In the genomic region with DNA sequence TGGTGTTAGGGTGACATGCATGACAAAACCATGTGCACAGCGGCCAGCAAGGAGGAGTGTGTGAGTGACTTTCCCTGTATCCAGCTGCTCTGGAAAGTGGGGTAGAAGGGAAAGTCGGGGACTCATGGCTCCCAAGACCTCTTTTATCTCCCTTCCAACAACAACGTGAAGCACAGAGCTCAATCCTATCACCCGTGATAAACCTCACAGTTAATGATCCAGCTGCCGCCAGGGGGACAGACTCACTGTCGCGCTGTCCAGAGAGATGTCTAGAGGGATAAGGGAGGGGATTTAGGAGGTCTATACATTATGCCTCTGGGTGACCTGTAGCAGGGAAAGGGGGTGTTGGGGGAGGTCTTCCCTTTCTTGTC, we compare ENCODE assay signal across 12 cellular contexts.
A peak's percentile ranks its signal among the peaks of the same experiment; 100 is the strongest.
DNase-seq lines count a peak whose midpoint lies in the region; ATAC-seq and TF ChIP-seq lines count a peak whose summit lies in the region.
"Had no signal": no experiment of that assay in that cellular context is flagged by ENCODE, and none has a peak within 500 bp of the region (broad histone marks: within the 10 kb centered on the region; RNA-seq: fewer than 3 reads in every experiment).

No MANE protein-coding gene starts in this region.

- intact Hi-C loops in Right ventricle myocardium superior (cut with DNase I) = no loop called here

- H3K27me3 ChIP-seq in cardiac muscle cell (no peaks in the 10 kb centered on the region), hepatocyte (no peaks in the 10 kb centered on the region)
- H3K27me3 ChIP-seq: ascending aorta, right atrium auricular region, upper lobe of left lung had no signal

- TF ChIP-seq CTCF in cardiac muscle cell (IDR thresholded peaks at IDR 0.05; ENCODE audit: low read depth, low read length) (peak; percentile 44), WI38 (IDR thresholded peaks at IDR 0.05; ENCODE audit: low read depth, low read length) (peak; percentile 18; the same call in 1 of the 2 replicates), hepatocyte (IDR thresholded peaks at IDR 0.05; ENCODE audit: poor library complexity) (peak; percentile 14)

- H3K4me3 ChIP-seq in cardiac muscle cell = no peak overlapping the region
- H3K4me3 ChIP-seq in WI38 (ENCODE audit: low read depth, low read length) = no peak overlapping the region
- no peak overlapping the region for H3K4me3 ChIP-seq in hepatocyte
- H3K4me3 ChIP-seq: ascending aorta, right atrium auricular region, upper lobe of left lung had no signal

- ATAC-seq in Right ventricle myocardium superior (ENCODE audit: poor library complexity) (no peak), HG03460 (IDR thresholded peaks at IDR 0.05; ENCODE audit: unreplicated experiment) (no peak), GM21447 (IDR thresholded peaks at IDR 0.05; ENCODE audit: unreplicated experiment) (no peak)

- H3K9me3 ChIP-seq in cardiac muscle cell (ENCODE audit: low read depth) = no peaks in the 10 kb centered on the region
- no peaks in the 10 kb centered on the region for H3K9me3 ChIP-seq in hepatocyte (ENCODE audit: low read depth)
- H3K9me3 ChIP-seq: ascending aorta, right atrium auricular region, upper lobe of left lung had no signal

- 49% methylated on average over 7 of the region's 7 CpGs for WGBS in hepatocyte (ENCODE audit: low lambda C conversion rate, missing lambda C conversion rate)

- H3K36me3 ChIP-seq in cardiac muscle cell (no peaks in the 10 kb centered on the region), hepatocyte (replicated peaks; ENCODE audit: insufficient read depth, low read depth) (no peaks in the 10 kb centered on the region)
- H3K36me3 ChIP-seq: ascending aorta, right atrium auricular region, upper lobe of left lung had no signal

- DNase-seq in cardiac muscle cell (ENCODE audit: low read depth in 1 of 2, low spot score in 1 of 2) (no peak), Right ventricle myocardium superior (no peak), hepatocyte (ENCODE audit: low spot score) (no peak), EL (no peak), RKO (ENCODE audit: low spot score) (no peak)
- DNase-seq: NCI-H1436 treated with DMSO at 0.1 percent for 48 hours, upper lobe of left lung had no signal

- peaks cover 27% of the 10 kb centered on the region for H3K4me1 ChIP-seq in cardiac muscle cell (ENCODE audit: low read depth)
- peaks cover 17% of the 10 kb centered on the region for H3K4me1 ChIP-seq in hepatocyte (ENCODE audit: insufficient read depth)
- H3K4me1 ChIP-seq: ascending aorta, right atrium auricular region had no signal

- no peak overlapping the region for H3K4me2 ChIP-seq in hepatocyte

- H3K27ac ChIP-seq in cardiac muscle cell (peak overlapping the region; percentile 1), hepatocyte (peak overlapping the region; percentile 75)
- H3K27ac ChIP-seq: ascending aorta, right atrium auricular region had no signal

- H3K9me2 ChIP-seq in hepatocyte (replicated peaks; ENCODE audit: insufficient read depth) = no peaks in the 10 kb centered on the region

- no peaks in the 10 kb centered on the region for H3K79me2 ChIP-seq in hepatocyte

- no peaks in the 10 kb centered on the region for H4K20me1 ChIP-seq in hepatocyte (ENCODE audit: insufficient read depth, poor library complexity, severe bottlenecking)

- no peak overlapping the region for H2AFZ ChIP-seq in hepatocyte
